Comparison of ENCODE assay signal across 30 cellular contexts in genomic region chr19:30742981-30743380, GRCh38.
"Had no signal": no experiment of that assay in that cellular context is flagged by ENCODE, and none has a peak within 500 bp of the region (broad histone marks: within the 10 kb centered on the region; RNA-seq: fewer than 3 reads in every experiment).

No MANE protein-coding gene starts in this region.

- H3K27ac ChIP-seq: adrenal gland, body of pancreas, colonic mucosa, dorsolateral prefrontal cortex, left ventricle myocardium inferior, neutrophil, ovary, upper lobe of right lung had no signal

- H3K4me3 Mint-ChIP-seq: activated naive CD4-positive, alpha-beta T cell treated with anti-CD3 and anti-CD28 coated beads for 36 hours; activated naive CD8-positive, alpha-beta T cell treated with anti-CD3 and anti-CD28 coated beads for 36 hours; activated T-helper 1 cell treated with anti-CD3 and anti-CD28 coated beads, Interleukin-12 subunit alpha, Interleukin-12 subunit beta, Interleukin-2, Interleukin-4 antibody, amounts not matched to agents 30 ng/mL and 10 ng/mL and 1 ng/mL, durations not matched to agents 14 hours and 24 hours and 36 hours; effector memory CD8-positive, alpha-beta T cell; nephron; stimulated activated memory B cell treated with anti-CD40 and anti-IgM and Interleukin-4, amounts not matched to agents 10 μg/mL and 1 μg/mL and 100 μg/mL, for 72 hours; stimulated activated naive CD8-positive, alpha-beta T cell treated with anti-CD3 and anti-CD28 coated beads, Interleukin-15, amount 100 ng/mL, for 72 hours; T-helper 2 cell treated with Interferon-gamma antibody and Interleukin-4, amounts not matched to agents 5 μg/mL and 100 μg/mL, for 36 hours had no signal

- H3K4me1 Mint-ChIP-seq: activated naive CD8-positive, alpha-beta T cell treated with anti-CD3 and anti-CD28 coated beads for 36 hours; stimulated activated memory B cell treated with anti-CD40 and anti-IgM and Interleukin-4, amounts not matched to agents 10 μg/mL and 1 μg/mL and 100 μg/mL, for 72 hours; stimulated activated naive CD8-positive, alpha-beta T cell treated with anti-CD3 and anti-CD28 coated beads, Interleukin-15, amount 100 ng/mL, for 72 hours had no signal

- H3K36me3 Mint-ChIP-seq: activated naive CD8-positive, alpha-beta T cell treated with anti-CD3 and anti-CD28 coated beads for 36 hours; stimulated activated memory B cell treated with anti-CD40 and anti-IgM and Interleukin-4, amounts not matched to agents 10 μg/mL and 1 μg/mL and 100 μg/mL, for 72 hours had no signal

- H3K4me1 ChIP-seq: adrenal gland, body of pancreas, colonic mucosa, left ventricle myocardium inferior, upper lobe of right lung had no signal

- H3K9me3 Mint-ChIP-seq: activated naive CD4-positive, alpha-beta T cell treated with anti-CD3 and anti-CD28 coated beads for 36 hours; activated naive CD8-positive, alpha-beta T cell treated with anti-CD3 and anti-CD28 coated beads for 36 hours; activated T-helper 1 cell treated with anti-CD3 and anti-CD28 coated beads, Interleukin-12 subunit alpha, Interleukin-12 subunit beta, Interleukin-2, Interleukin-4 antibody, amounts not matched to agents 30 ng/mL and 10 ng/mL and 1 ng/mL, durations not matched to agents 14 hours and 24 hours and 36 hours; effector memory CD8-positive, alpha-beta T cell; nephron; T-helper 2 cell treated with Interferon-gamma antibody and Interleukin-4, amounts not matched to agents 5 μg/mL and 100 μg/mL, for 36 hours had no signal

- H3K4me3 ChIP-seq: adrenal gland, body of pancreas, colonic mucosa, dorsolateral prefrontal cortex, left ventricle myocardium inferior, ovary, smooth muscle cell, upper lobe of right lung had no signal

- H3K27me3 ChIP-seq: body of pancreas, colonic mucosa, ovary had no signal

- H3K27ac Mint-ChIP-seq: activated naive CD4-positive, alpha-beta T cell treated with anti-CD3 and anti-CD28 coated beads for 36 hours; activated naive CD8-positive, alpha-beta T cell treated with anti-CD3 and anti-CD28 coated beads for 36 hours; activated T-helper 1 cell treated with anti-CD3 and anti-CD28 coated beads, Interleukin-12 subunit alpha, Interleukin-12 subunit beta, Interleukin-2, Interleukin-4 antibody, amounts not matched to agents 30 ng/mL and 10 ng/mL and 1 ng/mL, durations not matched to agents 14 hours and 24 hours and 36 hours; effector memory CD8-positive, alpha-beta T cell; nephron; progenitor cell of endocrine pancreas; stimulated activated memory B cell treated with anti-CD40 and anti-IgM and Interleukin-4, amounts not matched to agents 10 μg/mL and 1 μg/mL and 100 μg/mL, for 72 hours; stimulated activated naive CD8-positive, alpha-beta T cell treated with anti-CD3 and anti-CD28 coated beads, Interleukin-15, amount 100 ng/mL, for 72 hours; T-helper 2 cell treated with Interferon-gamma antibody and Interleukin-4, amounts not matched to agents 5 μg/mL and 100 μg/mL, for 36 hours had no signal

- H3K9me3 ChIP-seq: adrenal gland, body of pancreas, colonic mucosa, left ventricle myocardium inferior, neutrophil, ovary, upper lobe of right lung had no signal

- DNase-seq: activated CD4-positive, alpha-beta T cell treated with anti-CD3 and anti-CD28 coated beads for 4 hours; activated CD4-positive, alpha-beta T cell treated with anti-CD3 and anti-CD28 coated beads, Interleukin-2, amount 50 U/mL, for 4 hours; activated CD8-positive, alpha-beta memory T cell treated with anti-CD3 and anti-CD28 coated beads, Interleukin-2, amount 50 U/mL, for 4 hours; activated effector memory CD4-positive, alpha-beta T cell treated with anti-CD3 and anti-CD28 coated beads, Interleukin-2, amount 50 U/mL, for 16 hours; activated naive CD4-positive, alpha-beta T cell treated with anti-CD3 and anti-CD28 coated beads for 36 hours; activated naive CD8-positive, alpha-beta T cell treated with anti-CD3 and anti-CD28 coated beads for 36 hours; activated T-cell treated with anti-CD3 and anti-CD28 coated beads, Interleukin-2, amount 50 U/mL, for 1 hour; adrenal gland; aorta; body of pancreas; cerebellar nuclear complex; colonic mucosa; dorsolateral prefrontal cortex; effector memory CD8-positive, alpha-beta T cell; foreskin fibroblast; left ventricle myocardium inferior; ovary; stimulated activated CD4-positive, alpha-beta T cell treated with anti-CD3 and anti-CD28 coated beads, Interleukin-1b, Interleukin-23, amount 100 ng/mL, for 48 hours; stimulated activated CD4-positive, alpha-beta T cell treated with anti-CD3 and anti-CD28 coated beads, Interleukin-4, amount 100 ng/mL, for 4 hours; stimulated activated CD8-positive, alpha-beta memory T cell treated with anti-CD3 and anti-CD28 coated beads, Interleukin-4, amount 100 ng/mL, for 48 hours; stimulated activated naive CD8-positive, alpha-beta T cell treated with anti-CD3 and anti-CD28 coated beads, Interleukin-15, amount 100 ng/mL, for 72 hours; T-helper 1 cell; upper lobe of right lung had no signal

- H3K27me3 Mint-ChIP-seq: stimulated activated memory B cell treated with anti-CD40 and anti-IgM and Interleukin-4, amounts not matched to agents 10 μg/mL and 1 μg/mL and 100 μg/mL, for 72 hours had no signal

- H3K36me3 ChIP-seq: adrenal gland, colonic mucosa, left ventricle myocardium inferior, neutrophil, ovary, upper lobe of right lung had no signal
